25 cellular contexts compared by ENCODE assay signal in the genomic region with DNA sequence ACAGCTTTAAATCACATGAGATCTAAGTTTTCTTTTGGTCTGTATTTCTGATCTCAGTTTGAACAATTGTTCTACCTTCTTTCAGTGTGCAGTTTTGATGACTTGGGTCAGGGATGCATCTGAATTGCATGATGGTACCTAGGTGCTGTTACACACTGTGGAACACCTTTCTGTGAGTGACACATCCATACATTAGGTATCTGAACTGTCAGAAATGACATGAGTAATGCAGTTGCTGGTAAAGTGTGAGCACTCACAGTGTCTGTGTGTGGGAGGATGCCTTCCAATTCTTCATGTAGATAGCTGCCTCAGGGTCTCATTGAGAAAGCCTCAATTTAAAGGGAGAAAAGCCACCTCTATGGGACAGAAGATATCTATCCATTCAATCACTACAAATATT.
"Had no signal": no experiment of that assay in that cellular context is flagged by ENCODE, and none has a peak within 500 bp of the region (broad histone marks: within the 10 kb centered on the region; RNA-seq: fewer than 3 reads in every experiment).

No MANE protein-coding gene starts in this region.

- H3K9me3 ChIP-seq: esophagus squamous epithelium, gastrocnemius medialis, lower lobe of right lung, mucosa of descending colon had no signal

- DNase-seq: dermis blood vessel endothelial cell; dorsolateral prefrontal cortex; effector CD4-positive, alpha-beta T cell; effector memory CD4-positive, alpha-beta T cell; erythroblast; esophagus squamous epithelium; foreskin fibroblast; foreskin melanocyte; gastrocnemius medialis; glutamatergic neuron; head of caudate nucleus; heart right ventricle; hippocampal formation; left cardiac atrium; left lung; left ventricle myocardium superior; lower lobe of right lung; mesenchymal stem cell; mucosa of descending colon had no signal

- H3K4me1 ChIP-seq: esophagus squamous epithelium, gastrocnemius medialis, heart right ventricle, left lung, lower lobe of right lung had no signal

- H3K4me3 ChIP-seq: coronary artery, dorsolateral prefrontal cortex, esophagus squamous epithelium, gastrocnemius medialis, heart right ventricle, left lung, lower lobe of right lung, mucosa of descending colon had no signal

- H3K36me3 ChIP-seq: esophagus squamous epithelium, gastrocnemius medialis, heart right ventricle, left lung, lower lobe of right lung had no signal

- H3K27ac ChIP-seq: coronary artery, dorsolateral prefrontal cortex, epithelial cell of prostate, esophagus squamous epithelium, gastrocnemius medialis, heart right ventricle, left lung, lower lobe of right lung had no signal

- FAIRE-seq: colon, endothelial cell of umbilical vein, islet of Langerhans, keratinocyte had no signal

- H3K27me3 ChIP-seq: dorsolateral prefrontal cortex, esophagus squamous epithelium, gastrocnemius medialis, heart right ventricle, left lung had no signal
